1 cellular context compared by ENCODE assay signal in the genomic region with DNA sequence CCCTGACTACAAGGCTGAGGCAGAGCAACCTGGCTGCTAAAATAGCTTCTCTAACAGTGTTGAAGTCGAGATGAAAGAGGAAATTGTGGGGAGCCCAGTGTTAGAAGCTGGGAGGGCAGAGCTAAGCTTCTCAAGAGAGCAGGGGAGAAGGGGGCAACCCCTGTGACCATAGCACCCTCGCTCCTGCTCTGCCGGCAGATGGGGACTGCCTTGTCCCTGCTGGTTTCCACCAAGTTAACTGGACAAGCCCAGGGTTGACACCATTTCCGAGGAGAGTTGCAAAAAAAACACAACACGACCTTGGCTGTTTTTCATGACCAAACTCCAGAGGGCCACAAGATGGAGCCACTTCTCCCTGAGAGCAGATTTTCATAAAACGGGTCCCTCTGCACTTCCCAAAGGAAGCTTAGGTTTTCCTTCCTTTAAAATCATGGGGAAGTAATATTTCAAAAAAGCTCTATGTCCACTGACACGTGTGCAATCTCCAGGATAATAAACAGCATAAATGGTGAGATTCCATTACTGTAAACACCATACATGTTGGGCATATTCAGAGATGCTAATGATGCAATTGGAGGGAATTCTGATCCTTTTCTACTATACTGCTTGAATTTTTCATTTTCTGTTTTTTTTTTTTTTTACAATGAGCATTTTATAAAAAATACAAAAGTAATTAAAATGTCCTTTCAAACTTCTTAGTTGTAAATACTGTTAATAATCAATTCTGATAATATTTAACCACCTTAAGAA.
TF ChIP-seq lines count a peak whose summit lies in the region.

No MANE protein-coding gene starts in this region.

TF ChIP-seq in GM23338, 12 proteins besides CTCF, POLR2A, EP300 and RAD21 (continued from another document):
- TF ChIP-seq, protein P1, sequence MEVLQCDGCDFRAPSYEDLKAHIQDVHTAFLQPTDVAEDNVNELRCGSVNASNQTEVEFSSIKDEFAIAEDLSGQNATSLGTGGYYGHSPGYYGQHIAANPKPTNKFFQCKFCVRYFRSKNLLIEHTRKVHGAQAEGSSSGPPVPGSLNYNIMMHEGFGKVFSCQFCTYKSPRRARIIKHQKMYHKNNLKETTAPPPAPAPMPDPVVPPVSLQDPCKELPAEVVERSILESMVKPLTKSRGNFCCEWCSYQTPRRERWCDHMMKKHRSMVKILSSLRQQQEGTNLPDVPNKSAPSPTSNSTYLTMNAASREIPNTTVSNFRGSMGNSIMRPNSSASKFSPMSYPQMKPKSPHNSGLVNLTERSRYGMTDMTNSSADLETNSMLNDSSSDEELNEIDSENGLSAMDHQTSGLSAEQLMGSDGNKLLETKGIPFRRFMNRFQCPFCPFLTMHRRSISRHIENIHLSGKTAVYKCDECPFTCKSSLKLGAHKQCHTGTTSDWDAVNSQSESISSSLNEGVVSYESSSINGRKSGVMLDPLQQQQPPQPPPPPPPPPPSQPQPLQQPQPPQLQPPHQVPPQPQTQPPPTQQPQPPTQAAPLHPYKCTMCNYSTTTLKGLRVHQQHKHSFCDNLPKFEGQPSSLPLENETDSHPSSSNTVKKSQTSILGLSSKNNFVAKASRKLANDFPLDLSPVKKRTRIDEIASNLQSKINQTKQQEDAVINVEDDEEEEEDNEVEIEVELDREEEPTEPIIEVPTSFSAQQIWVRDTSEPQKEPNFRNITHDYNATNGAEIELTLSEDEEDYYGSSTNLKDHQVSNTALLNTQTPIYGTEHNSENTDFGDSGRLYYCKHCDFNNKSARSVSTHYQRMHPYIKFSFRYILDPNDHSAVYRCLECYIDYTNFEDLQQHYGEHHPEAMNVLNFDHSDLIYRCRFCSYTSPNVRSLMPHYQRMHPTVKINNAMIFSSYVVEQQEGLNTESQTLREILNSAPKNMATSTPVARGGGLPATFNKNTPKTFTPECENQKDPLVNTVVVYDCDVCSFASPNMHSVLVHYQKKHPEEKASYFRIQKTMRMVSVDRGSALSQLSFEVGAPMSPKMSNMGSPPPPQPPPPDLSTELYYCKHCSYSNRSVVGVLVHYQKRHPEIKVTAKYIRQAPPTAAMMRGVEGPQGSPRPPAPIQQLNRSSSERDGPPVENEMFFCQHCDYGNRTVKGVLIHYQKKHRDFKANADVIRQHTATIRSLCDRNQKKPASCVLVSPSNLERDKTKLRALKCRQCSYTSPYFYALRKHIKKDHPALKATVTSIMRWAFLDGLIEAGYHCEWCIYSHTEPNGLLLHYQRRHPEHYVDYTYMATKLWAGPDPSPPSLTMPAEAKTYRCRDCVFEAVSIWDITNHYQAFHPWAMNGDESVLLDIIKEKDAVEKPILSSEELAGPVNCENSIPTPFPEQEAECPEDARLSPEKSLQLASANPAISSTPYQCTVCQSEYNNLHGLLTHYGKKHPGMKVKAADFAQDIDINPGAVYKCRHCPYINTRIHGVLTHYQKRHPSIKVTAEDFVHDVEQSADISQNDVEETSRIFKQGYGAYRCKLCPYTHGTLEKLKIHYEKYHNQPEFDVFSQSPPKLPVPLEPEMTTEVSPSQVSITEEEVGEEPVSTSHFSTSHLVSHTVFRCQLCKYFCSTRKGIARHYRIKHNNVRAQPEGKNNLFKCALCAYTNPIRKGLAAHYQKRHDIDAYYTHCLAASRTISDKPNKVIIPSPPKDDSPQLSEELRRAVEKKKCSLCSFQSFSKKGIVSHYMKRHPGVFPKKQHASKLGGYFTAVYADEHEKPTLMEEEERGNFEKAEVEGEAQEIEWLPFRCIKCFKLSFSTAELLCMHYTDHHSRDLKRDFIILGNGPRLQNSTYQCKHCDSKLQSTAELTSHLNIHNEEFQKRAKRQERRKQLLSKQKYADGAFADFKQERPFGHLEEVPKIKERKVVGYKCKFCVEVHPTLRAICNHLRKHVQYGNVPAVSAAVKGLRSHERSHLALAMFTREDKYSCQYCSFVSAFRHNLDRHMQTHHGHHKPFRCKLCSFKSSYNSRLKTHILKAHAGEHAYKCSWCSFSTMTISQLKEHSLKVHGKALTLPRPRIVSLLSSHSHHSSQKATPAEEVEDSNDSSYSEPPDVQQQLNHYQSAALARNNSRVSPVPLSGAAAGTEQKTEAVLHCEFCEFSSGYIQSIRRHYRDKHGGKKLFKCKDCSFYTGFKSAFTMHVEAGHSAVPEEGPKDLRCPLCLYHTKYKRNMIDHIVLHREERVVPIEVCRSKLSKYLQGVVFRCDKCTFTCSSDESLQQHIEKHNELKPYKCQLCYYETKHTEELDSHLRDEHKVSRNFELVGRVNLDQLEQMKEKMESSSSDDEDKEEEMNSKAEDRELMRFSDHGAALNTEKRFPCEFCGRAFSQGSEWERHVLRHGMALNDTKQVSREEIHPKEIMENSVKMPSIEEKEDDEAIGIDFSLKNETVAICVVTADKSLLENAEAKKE (CRISPR knock-in tag; IDR thresholded peaks at IDR 0.05), result no peak
- TF ChIP-seq ZNF331 (CRISPR knock-in tag; IDR thresholded peaks at IDR 0.05; ENCODE audit: low read depth) (no peak), ZNF114 (CRISPR knock-in tag; IDR thresholded peaks at IDR 0.05) (no peak), STAT1 (IDR thresholded peaks at IDR 0.05; ENCODE audit: unreplicated experiment) (no peak)
